Comparison of ENCODE assay signal across 17 cellular contexts in genomic region chr5:124957063-124957462, GRCh38.
DNase-seq lines count a peak whose midpoint lies in the region; ATAC-seq, FAIRE-seq and TF ChIP-seq lines count a peak whose summit lies in the region.
"Had no signal": no experiment of that assay in that cellular context is flagged by ENCODE, and none has a peak within 500 bp of the region (broad histone marks: within the 10 kb centered on the region; RNA-seq: fewer than 3 reads in every experiment).

No MANE protein-coding gene starts in this region.

- no peak overlapping the region for H3K23ac ChIP-seq in trophoblast cell (ENCODE audit: low read length)

- TF ChIP-seq CTCF in A549 (IDR thresholded peaks at IDR 0.05): no peak
- no peak for TF ChIP-seq CTCF in MCF 10A (IDR thresholded peaks at IDR 0.05; ENCODE audit: unreplicated experiment)

- H3K4me2 ChIP-seq in A549 (no peak overlapping the region), trophoblast cell (ENCODE audit: low read length) (no peak overlapping the region)
- H3K4me2 ChIP-seq: BLaER1 treated with 17β-estradiol and CSF1 and Interleukin-3, amounts not matched to agents 10 nM and 100 nM had no signal

- POLR2A ChIA-PET in A549 (lab: Yijun Ruan, JAX) (no interaction called here), MCF 10A (lab: Yijun Ruan, JAX) (interaction anchor here (0.6 to 1.5 kb wide), 5 partner anchors 22 to 647 kb away, joined by 3 to 5 read pairs (median 4); no protein-coding TSS in a partner anchor)

- intact Hi-C loops in MCF 10A (cut with micrococcal nuclease): no loop called here

- peak overlapping the region; percentile 28 for H3K27ac Mint-ChIP-seq in MCF 10A (ENCODE audit: low read depth, unreplicated experiment)
- H3K27ac Mint-ChIP-seq: B cell; CD8-positive, alpha-beta T cell had no signal

- no peaks in the 10 kb centered on the region for H3K27me3 ChIP-seq in trophoblast cell (ENCODE audit: insufficient read depth, low read length)
- H3K27me3 ChIP-seq: BLaER1 treated with 17β-estradiol and CSF1 and Interleukin-3, amounts not matched to agents 10 nM and 100 nM had no signal

- no peak overlapping the region for H3K9ac ChIP-seq in trophoblast cell (ENCODE audit: low read length)
- H3K9ac ChIP-seq: BLaER1 treated with 17β-estradiol and CSF1 and Interleukin-3, amounts not matched to agents 10 nM and 100 nM had no signal

- CTCF ChIA-PET in A549 (lab: Yijun Ruan, JAX): no interaction called here
- CTCF ChIA-PET in MCF 10A (lab: Yijun Ruan, JAX): no interaction called here

- no peaks in the 10 kb centered on the region for H3K9me3 Mint-ChIP-seq in MCF 10A (ENCODE audit: unreplicated experiment)
- H3K9me3 Mint-ChIP-seq: CD8-positive, alpha-beta T cell had no signal

- BruUV-seq in MCF 10A (replicated peaks; lab: Mats Ljungman, UMichigan): no TSS peak

- no peak overlapping the region for H3K14ac ChIP-seq in trophoblast cell (ENCODE audit: low read length)

- no peak overlapping the region for H3K18ac ChIP-seq in trophoblast cell (ENCODE audit: low read length)

- H3K36me3 Mint-ChIP-seq in MCF 10A (ENCODE audit: insufficient read depth, unreplicated experiment): no peaks in the 10 kb centered on the region
- H3K36me3 Mint-ChIP-seq: CD8-positive, alpha-beta T cell had no signal

- TF ChIP-seq RAD21 in A549 (conservative IDR thresholded peaks at IDR 0.05 in 1 of 2, IDR thresholded peaks at IDR 0.05 in 1 of 2): no peak

- no peak overlapping the region for H2BK5ac ChIP-seq in trophoblast cell (ENCODE audit: low read depth, low read length, poor library complexity)

- H3K4me3 Mint-ChIP-seq in MCF 10A (ENCODE audit: unreplicated experiment): no peak overlapping the region
- H3K4me3 Mint-ChIP-seq: B cell; CD8-positive, alpha-beta T cell had no signal

- WGBS in A549 (ENCODE audit: missing lambda C conversion rate): 68% methylated on average over 5 of the region's 5 CpGs
- no CpG with 5 or more reads among the region's 5 CpGs for WGBS in trophoblast cell (ENCODE audit: extremely low coverage, insufficient coverage, insufficient read length)

- DNase-seq in A549 (ENCODE audit: low read depth in 1 of 2, low spot score in 1 of 2) (no peak), LoVo (ENCODE audit: low spot score) (peak; percentile 14), MCF 10A (ENCODE audit: unreplicated experiment) (peak; percentile 44), trophoblast cell (peak; percentile 80 to 84), HuH-7 (ENCODE audit: low spot score) (no peak), caudate nucleus (lab: John Stamatoyannopoulos, UW) (no peak), GM03348 (ENCODE audit: low spot score) (no peak), EL (no peak)
- DNase-seq: 8988T; Calu3; CD8-positive, alpha-beta T cell; DMS79 treated with DMSO at 0.1 percent for 48 hours; GOT3; H7 had no signal

- H3K4me3 ChIP-seq in A549: no peak overlapping the region
- H3K4me3 ChIP-seq in trophoblast cell (ENCODE audit: low read depth, low read length): no peak overlapping the region
- H3K4me3 ChIP-seq: BLaER1 treated with 17β-estradiol and CSF1 and Interleukin-3, amounts not matched to agents 10 nM and 100 nM had no signal

- H3K27ac ChIP-seq in A549 (no peak overlapping the region), trophoblast cell (ENCODE audit: low read depth, low read length) (no peak overlapping the region), caudate nucleus (ENCODE audit: low read depth, low read length) (no peak overlapping the region)
- H3K27ac ChIP-seq: BLaER1 treated with 17β-estradiol and CSF1 and Interleukin-3, amounts not matched to agents 10 nM and 100 nM had no signal

- H2BK120ac ChIP-seq in trophoblast cell (ENCODE audit: insufficient read depth, low read length, poor library complexity): no peak overlapping the region

- no peaks in the 10 kb centered on the region for H3K36me3 ChIP-seq in trophoblast cell (ENCODE audit: control insufficient read depth in 1 of 2, insufficient read depth in 2 of 2, low read length in 2 of 2)
- H3K36me3 ChIP-seq: BLaER1 treated with 17β-estradiol and CSF1 and Interleukin-3, amounts not matched to agents 10 nM and 100 nM had no signal

- no peak overlapping the region for H4K91ac ChIP-seq in trophoblast cell (ENCODE audit: low read depth, low read length)

- no peak for FAIRE-seq in A549 (lab: Jason Lieb, UNC)
- FAIRE-seq: GM12891 had no signal

- H3K9me3 ChIP-seq in A549 (no peaks in the 10 kb centered on the region), trophoblast cell (ENCODE audit: insufficient read depth, low read depth, low read length) (no peaks in the 10 kb centered on the region)

- H3K79me1 ChIP-seq in trophoblast cell (ENCODE audit: low read length): no peaks in the 10 kb centered on the region

- H3K4ac ChIP-seq in trophoblast cell (ENCODE audit: low read depth, low read length): no peak overlapping the region

- H4K12ac ChIP-seq in trophoblast cell (ENCODE audit: low read depth, low read length): no peak overlapping the region

- no peak for TF ChIP-seq EP300 in A549 (IDR thresholded peaks at IDR 0.05)

- H3K4me1 ChIP-seq in A549: no peaks in the 10 kb centered on the region
- H3K4me1 ChIP-seq in trophoblast cell (ENCODE audit: control insufficient read depth in 1 of 2, insufficient read depth in 2 of 2, low read length in 2 of 2): no peaks in the 10 kb centered on the region

- no peak overlapping the region for H4K8ac ChIP-seq in trophoblast cell (ENCODE audit: low read depth, low read length)

- no peaks in the 10 kb centered on the region for H3K79me2 ChIP-seq in trophoblast cell (ENCODE audit: control insufficient read depth, insufficient read depth, low read length, poor library complexity)

- no peak overlapping the region for H2AFZ ChIP-seq in trophoblast cell (ENCODE audit: insufficient read depth, low read length, poor library complexity)

- no peak for TF ChIP-seq POLR2A in A549 (IDR thresholded peaks at IDR 0.05; ENCODE audit: low read length)

- no peak for ATAC-seq in A549
- ATAC-seq: CD8-positive, alpha-beta T cell had no signal

- no peak overlapping the region for H2AK5ac ChIP-seq in trophoblast cell (ENCODE audit: low read length)

- peaks cover 33% of the 10 kb centered on the region for H3K4me1 Mint-ChIP-seq in MCF 10A (ENCODE audit: insufficient read depth, unreplicated experiment)

- H2BK12ac ChIP-seq in trophoblast cell (ENCODE audit: low read length): no peak overlapping the region

- H3K27me3 Mint-ChIP-seq in MCF 10A (ENCODE audit: insufficient read depth, unreplicated experiment): no peaks in the 10 kb centered on the region
- H3K27me3 Mint-ChIP-seq: B cell had no signal

TF ChIP-seq in A549, 52 proteins besides CTCF, POLR2A, EP300 and RAD21:
- TF ChIP-seq MAFK (IDR thresholded peaks at IDR 0.05; ENCODE audit: partially characterized antibody) (peak; percentile 37), NFE2L2 (conservative IDR thresholded peaks at IDR 0.05; ENCODE audit: low read length) (no peak), REST (IDR thresholded peaks at IDR 0.05) (no peak)

Comparison
In these comparisons a context has a peak if more than half of its experiments do, and no peak if none do; other contexts are left out.
1. DNase-seq: peak in LoVo (single experiment), MCF 10A (single experiment) and trophoblast cell (2 of 2); none in A549 (0 of 2), HuH-7 (single experiment), caudate nucleus (0 of 61), GM03348 (single experiment) and EL (single experiment).